In genomic region chr6:89372506-89372901, GRCh38 we compare ENCODE assay signal across 8 cellular contexts. TPM values are rescaled to one million over a fixed set of nuclear protein-coding genes. Genes with fewer than 3 reads are reported as not detected.
DNase-seq lines count a peak whose midpoint lies in the region; ATAC-seq and TF ChIP-seq lines count a peak whose summit lies in the region.

No MANE protein-coding gene starts in this region.

- H3K36me3 ChIP-seq in SK-N-SH (replicated peaks in 1 of 2; ENCODE audit: control insufficient read depth in 1 of 2, insufficient read depth in 2 of 2, low read length in 1 of 2) (no peaks in the 10 kb centered on the region), mesenchymal stem cell (ENCODE audit: control insufficient read depth in 1 of 2, insufficient read depth in 2 of 2, low read depth in 1 of 2, low read length in 2 of 2) (no peaks in the 10 kb centered on the region), WERI-Rb-1 (peaks cover 16% of the 10 kb centered on the region), osteoblast (ENCODE audit: insufficient read depth, low read length) (no peaks in the 10 kb centered on the region)

- H3K27me3 ChIP-seq in SK-N-SH (ENCODE audit: insufficient read depth) = no peaks in the 10 kb centered on the region
- no peaks in the 10 kb centered on the region for H3K27me3 ChIP-seq in mesenchymal stem cell (ENCODE audit: control insufficient read depth in 1 of 2, insufficient read depth in 1 of 2, low read length in 2 of 2)
- H3K27me3 ChIP-seq in WERI-Rb-1 (ENCODE audit: insufficient read depth, low read depth, severe bottlenecking) = no peaks in the 10 kb centered on the region
- no peaks in the 10 kb centered on the region for H3K27me3 ChIP-seq in osteoblast (ENCODE audit: insufficient read depth, low read length)

- H2AK5ac ChIP-seq in mesenchymal stem cell (ENCODE audit: low read length, severe bottlenecking) = no peak overlapping the region

- H3F3A ChIP-seq in SK-N-SH (replicated peaks; ENCODE audit: insufficient read depth) = no peaks in the 10 kb centered on the region

- ATAC-seq in SK-N-SH treated with all-trans-retinoic acid at 6 μM for 48 hours (no peak), GM21528 (IDR thresholded peaks at IDR 0.05; ENCODE audit: low FRiP score, unreplicated experiment) (peak; percentile 49), HG03460 (IDR thresholded peaks at IDR 0.05; ENCODE audit: unreplicated experiment) (peak; percentile 52)

- H3K4me2 ChIP-seq in SK-N-SH (no peak overlapping the region), mesenchymal stem cell (ENCODE audit: low read length, poor library complexity, severe bottlenecking) (no peak overlapping the region), osteoblast (ENCODE audit: insufficient read depth, low read length) (no peak overlapping the region)

- H2BK12ac ChIP-seq in mesenchymal stem cell (ENCODE audit: low read length in 2 of 2) = no peak overlapping the region

- no peak overlapping the region for H3K4me3 ChIP-seq in SK-N-SH (ENCODE audit: low read depth in 2 of 2, low read length in 1 of 2)
- H3K4me3 ChIP-seq in mesenchymal stem cell (ENCODE audit: insufficient read depth in 1 of 2, low read depth in 1 of 2, low read length in 2 of 2) = no peak overlapping the region
- no peak overlapping the region for H3K4me3 ChIP-seq in WERI-Rb-1 (ENCODE audit: low read depth, low read length)
- H3K4me3 ChIP-seq in osteoblast (ENCODE audit: insufficient read depth, low read length) = no peak overlapping the region

- no peak overlapping the region for H4K91ac ChIP-seq in mesenchymal stem cell (ENCODE audit: low read length)

- POLR2A ChIA-PET in SK-N-SH (lab: Yijun Ruan, JAX) = interaction anchor here (1.6 kb wide), 1 partner anchor 266 kb away, joined by 4 read pairs; the partner anchor contains the start of gene LYRM2

- TF ChIP-seq RAD21 in SK-N-SH (IDR thresholded peaks at IDR 0.05; ENCODE audit: low read length) = no peak

- no peak overlapping the region for H3K18ac ChIP-seq in mesenchymal stem cell (ENCODE audit: low read depth in 1 of 2, low read length in 2 of 2)

- no peak overlapping the region for H3K9ac ChIP-seq in SK-N-SH
- no peak overlapping the region for H3K9ac ChIP-seq in mesenchymal stem cell (ENCODE audit: low read length)

- H3K14ac ChIP-seq in mesenchymal stem cell (ENCODE audit: low read length in 2 of 2) = no peak overlapping the region

- no peak overlapping the region for H3K27ac ChIP-seq in SK-N-SH (ENCODE audit: low read depth in 2 of 2, low read length in 1 of 2)
- H3K27ac ChIP-seq in mesenchymal stem cell (ENCODE audit: low read length, poor library complexity, severe bottlenecking) = no peak overlapping the region
- no peak overlapping the region for H3K27ac ChIP-seq in WERI-Rb-1
- no peak overlapping the region for H3K27ac ChIP-seq in osteoblast (ENCODE audit: low read depth, low read length)

- H4K20me1 ChIP-seq in SK-N-SH (ENCODE audit: insufficient read depth) = no peaks in the 10 kb centered on the region
- no peaks in the 10 kb centered on the region for H4K20me1 ChIP-seq in osteoblast (ENCODE audit: insufficient read depth, low read length)

- no peak for TF ChIP-seq EP300 in SK-N-SH (IDR thresholded peaks at IDR 0.05; ENCODE audit: borderline replicate concordance in 1 of 2, low read depth in 1 of 2, low read length in 1 of 2)

- H3K4ac ChIP-seq in mesenchymal stem cell (ENCODE audit: low read depth in 1 of 2, low read length in 2 of 2) = no peak overlapping the region

- no peak overlapping the region for H2BK5ac ChIP-seq in mesenchymal stem cell (ENCODE audit: low read depth, low read length, poor library complexity, severe bottlenecking)

- H3K9me2 ChIP-seq in SK-N-SH = no peaks in the 10 kb centered on the region

- peak overlapping the region; percentile 37; the same call in 1 of the 2 replicates for H2AFZ ChIP-seq in SK-N-SH (ENCODE audit: low read depth)
- H2AFZ ChIP-seq in mesenchymal stem cell (ENCODE audit: low read depth, low read length) = no peak overlapping the region
- H2AFZ ChIP-seq in osteoblast (ENCODE audit: low read length) = no peak overlapping the region

- peaks cover 0 to 8% of the 10 kb centered on the region in 2 experiments; a peak in 2 of 4 replicates for H3K4me1 ChIP-seq in SK-N-SH (ENCODE audit: control insufficient read depth in 1 of 2, insufficient read depth in 2 of 2, low read depth in 1 of 2, low read length in 1 of 2)
- peaks cover 4% of the 10 kb centered on the region for H3K4me1 ChIP-seq in mesenchymal stem cell (ENCODE audit: control insufficient read depth, insufficient read depth, low read depth, low read length)
- no peaks in the 10 kb centered on the region for H3K4me1 ChIP-seq in osteoblast (ENCODE audit: insufficient read depth, low read length)

- no peaks in the 10 kb centered on the region for H3K79me2 ChIP-seq in SK-N-SH (ENCODE audit: insufficient read depth)
- no peaks in the 10 kb centered on the region for H3K79me2 ChIP-seq in osteoblast (ENCODE audit: insufficient read depth, low read length)

- no peaks in the 10 kb centered on the region for H3K9me3 ChIP-seq in SK-N-SH
- no peaks in the 10 kb centered on the region for H3K9me3 ChIP-seq in mesenchymal stem cell (ENCODE audit: control insufficient read depth, low read length)
- no peaks in the 10 kb centered on the region for H3K9me3 ChIP-seq in WERI-Rb-1 (ENCODE audit: severe bottlenecking)
- H3K9me3 ChIP-seq in osteoblast (ENCODE audit: low read depth, low read length) = no peaks in the 10 kb centered on the region

- no peak overlapping the region for H2BK15ac ChIP-seq in mesenchymal stem cell (ENCODE audit: low read depth, poor library complexity, severe bottlenecking)

- 89% methylated on average over 3 of the region's 3 CpGs for WGBS in SK-N-SH (ENCODE audit: low lambda C conversion rate)
- 52% methylated on average over 3 of the region's 3 CpGs for WGBS in mesenchymal stem cell

- no peak overlapping the region for H4K8ac ChIP-seq in mesenchymal stem cell (ENCODE audit: low read length)

- no peak for DNase-seq in SK-N-SH
- peak; percentile 34 for DNase-seq in mesenchymal stem cell
- DNase-seq in Kasumi-1 (lab: John Stamatoyannopoulos, UW) = no peak
- DNase-seq in WERI-Rb-1 = no peak
- DNase-seq in osteoblast (ENCODE audit: insufficient read length, low spot score, missing footprints) = no peak

- H2BK120ac ChIP-seq in mesenchymal stem cell (ENCODE audit: low read depth, low read length) = no peak overlapping the region

- CTCF ChIA-PET in SK-N-SH (lab: Yijun Ruan, JAX) = interaction anchor here (0.5 to 3.3 kb wide), 66 partner anchors 8 to 1107 kb away, joined by 3 to 70 read pairs (median 5); partner anchors contain the start of genes ANKRD6, LYRM2, MDN1 and PM20D2

- H3K79me1 ChIP-seq in mesenchymal stem cell (replicated peaks; ENCODE audit: low read length, poor library complexity, severe bottlenecking) = no peaks in the 10 kb centered on the region

- H3K23ac ChIP-seq in mesenchymal stem cell (ENCODE audit: low read length in 2 of 2) = no peak overlapping the region

- TF ChIP-seq CTCF in SK-N-SH (IDR thresholded peaks at IDR 0.05) = no peak
- no peak for TF ChIP-seq CTCF in WERI-Rb-1 (IDR thresholded peaks at IDR 0.05; ENCODE audit: low read depth, low read length)
- TF ChIP-seq CTCF in osteoblast (IDR thresholded peaks at IDR 0.05; ENCODE audit: extremely low read depth, low read depth, low read length) = no peak

TF ChIP-seq in SK-N-SH, 30 proteins besides CTCF, POLR2A, EP300 and RAD21 (continues in another document):
- no peak for TF ChIP-seq FOXM1 (IDR thresholded peaks at IDR 0.05; ENCODE audit: low read depth)
- TF ChIP-seq JUND (IDR thresholded peaks at IDR 0.05) = no peak
- no peak for TF ChIP-seq SMC3 (IDR thresholded peaks at IDR 0.05; ENCODE audit: low read depth, low read length)
- no peak for TF ChIP-seq TAF1 (IDR thresholded peaks at IDR 0.05; ENCODE audit: borderline replicate concordance, low read depth, low read length)
- no peak for TF ChIP-seq FOSL2 (IDR thresholded peaks at IDR 0.05; ENCODE audit: borderline replicate concordance, low read depth)
- no peak for TF ChIP-seq MAX (IDR thresholded peaks at IDR 0.05; ENCODE audit: low read depth)
- TF ChIP-seq NRF1 (IDR thresholded peaks at IDR 0.05; ENCODE audit: low read depth, low read length) = no peak
- no peak for TF ChIP-seq RCOR1 (IDR thresholded peaks at IDR 0.05; ENCODE audit: low read length)

TF ChIP-seq in SK-N-SH treated with all-trans-retinoic acid at 6 μM for 48 hours, 23 proteins besides CTCF, POLR2A, EP300 and RAD21:
- no peak for TF ChIP-seq RARB (CRISPR knock-in tag; IDR thresholded peaks at IDR 0.05)
- no peak for TF ChIP-seq BACH2 (CRISPR knock-in tag; IDR thresholded peaks at IDR 0.05; ENCODE audit: borderline replicate concordance)
- no peak for TF ChIP-seq GLIS3 (CRISPR knock-in tag; IDR thresholded peaks at IDR 0.05)
- no peak for TF ChIP-seq ZNF70 (CRISPR knock-in tag; IDR thresholded peaks at IDR 0.05)

RNA-seq across cellular contexts. Expression of gene UBE2J1, which starts 20.0 kb away (rescaled TPM):
- 11.3 and 16.2 TPM in 2 replicates for polyA plus RNA-seq in SK-N-SH (2012; rRNA removed)
- 17.5 and 20.7 TPM in 2 replicates for polyA plus RNA-seq in SK-N-SH (2012; cell fraction: cytosol; rRNA removed)
- 7.6 and 10.7 TPM in 2 replicates for polyA plus RNA-seq in SK-N-SH (2012; cell fraction: nucleus; rRNA removed)
- polyA plus RNA-seq in mesenchymal stem cell (2013, experiment 1 of 2) = 57.8 TPM
- polyA plus RNA-seq in mesenchymal stem cell (2013, experiment 2 of 2) = 59.2 TPM
- 44.5 and 45.7 TPM in 2 replicates for total RNA-seq in osteoblast

RNA-seq across cellular contexts. Expression of gene RRAGD, which starts 39.6 kb away (rescaled TPM):
- 0.05 and 0.07 TPM in 2 replicates for polyA plus RNA-seq in SK-N-SH (2012; rRNA removed)
- 0.09 and 0.28 TPM in 2 replicates for polyA plus RNA-seq in SK-N-SH (2012; cell fraction: cytosol; rRNA removed)
- 0.01 and 0.02 TPM in 2 replicates for polyA plus RNA-seq in SK-N-SH (2012; cell fraction: nucleus; rRNA removed)
- polyA plus RNA-seq in mesenchymal stem cell (2013, experiment 1 of 2) = 2.8 TPM
- 3.2 TPM for polyA plus RNA-seq in mesenchymal stem cell (2013, experiment 2 of 2)
- 3.3 and 4.7 TPM in 2 replicates for total RNA-seq in osteoblast

RNA-seq across cellular contexts. Expression of gene GABRR2, which starts 57.4 kb away (rescaled TPM):
- 0.08 and 0.18 TPM in 2 replicates for polyA plus RNA-seq in SK-N-SH (2012; rRNA removed)
- polyA plus RNA-seq in SK-N-SH (2012; cell fraction: cytosol; rRNA removed) = 0.01 and 0.03 TPM in 2 replicates
- polyA plus RNA-seq in SK-N-SH (2012; cell fraction: nucleus; rRNA removed) = 1.4 and 1.6 TPM in 2 replicates
- 0.14 TPM for polyA plus RNA-seq in mesenchymal stem cell (2013, experiment 1 of 2)
- polyA plus RNA-seq in mesenchymal stem cell (2013, experiment 2 of 2) = 0.11 TPM
- total RNA-seq in osteoblast = not detected in 2 replicates
